Comparison of ENCODE assay signal across 27 cellular contexts in genomic region chr2:58197894-58198293, GRCh38. TPM values are rescaled to one million over a fixed set of nuclear protein-coding genes. Genes with fewer than 3 reads are reported as not detected.
DNase-seq lines count a peak whose midpoint lies in the region; ATAC-seq, FAIRE-seq and TF ChIP-seq lines count a peak whose summit lies in the region.
"Had no signal": no experiment of that assay in that cellular context is flagged by ENCODE, and none has a peak within 500 bp of the region (broad histone marks: within the 10 kb centered on the region; RNA-seq: fewer than 3 reads in every experiment).

No MANE protein-coding gene starts in this region.

- TF ChIP-seq EP300 in H1 (IDR thresholded peaks at IDR 0.05; ENCODE audit: borderline replicate concordance in 1 of 2, low read depth in 2 of 2, low read length in 2 of 2) = no peak
- TF ChIP-seq EP300 in stomach (IDR thresholded peaks at IDR 0.05) = no peak

- H3K18ac ChIP-seq in H1 (ENCODE audit: extremely low read depth, low read length) = no peak overlapping the region

- no peak for TF ChIP-seq POLR2A in H1 (IDR thresholded peaks at IDR 0.05; ENCODE audit: control extremely low read depth in 1 of 2, low read depth in 2 of 2, low read length in 2 of 2)
- no peak for TF ChIP-seq POLR2A in stomach (IDR thresholded peaks at IDR 0.05)

- no peak for TF ChIP-seq CTCF in HEK293 (tag by site-specific recombination; IDR thresholded peaks at IDR 0.05)
- TF ChIP-seq CTCF in WTC11 (IDR thresholded peaks at IDR 0.05) = no peak
- TF ChIP-seq CTCF in H1 (IDR thresholded peaks at IDR 0.05; ENCODE audit: control extremely low read depth in 1 of 3, insufficient read depth in 1 of 3, low read depth in 1 of 3, low read length in 3 of 3) = no peak
- TF ChIP-seq CTCF in stomach (IDR thresholded peaks at IDR 0.05) = no peak

- peaks cover 3% of the 10 kb centered on the region; the same call in 1 of the 2 replicates for H3K36me3 Mint-ChIP-seq in WTC11
- H3K36me3 Mint-ChIP-seq: CD8-positive, alpha-beta T cell had no signal

- H3K9me3 Mint-ChIP-seq in WTC11 = no peaks in the 10 kb centered on the region
- H3K9me3 Mint-ChIP-seq: CD4-positive, alpha-beta T cell; CD8-positive, alpha-beta T cell had no signal

- DNase-seq in GM18507 (ENCODE audit: extremely low spot score, insufficient read length, low read depth) (no peak), WTC11 (ENCODE audit: low spot score) (no peak), H1 (ENCODE audit: low read depth in 1 of 2, low spot score in 2 of 2) (no peak), DMS114 treated with DMSO at 0.1 percent for 48 hours (lab: John Stamatoyannopoulos, UW; ENCODE audit: unreplicated experiment) (no peak), NCI-H748 treated with DMSO at 0.1 percent for 48 hours (lab: John Stamatoyannopoulos, UW) (no peak), stomach (no peak)
- DNase-seq: AML-193; Caco-2; Calu3; CD4-positive, alpha-beta T cell; CD8-positive, alpha-beta T cell; DMS153; DMS53; DMS79; DND-41; EL; GDM1 had no signal

- H3K4me2 ChIP-seq in H1 (ENCODE audit: insufficient read depth in 1 of 2, low read depth in 2 of 2, low read length in 2 of 2) = no peak overlapping the region
- H3K4me2 ChIP-seq: A549; BLaER1 treated with 17β-estradiol and CSF1 and Interleukin-3, amounts not matched to agents 10 nM and 100 nM had no signal

- H2BK20ac ChIP-seq in H1 (ENCODE audit: low read length) = no peak overlapping the region

- H3K4ac ChIP-seq in H1 (replicated peaks; ENCODE audit: insufficient read length, low read depth, low read length) = no peak overlapping the region

- H3K27ac ChIP-seq in HEK293 (ENCODE audit: extremely low read depth, low read depth, low read length) (no peak overlapping the region), H1 (ENCODE audit: low read depth, low read length) (no peak overlapping the region), stomach (no peak overlapping the region)
- H3K27ac ChIP-seq: 22Rv1; A549; BLaER1 treated with 17β-estradiol and CSF1 and Interleukin-3, amounts not matched to agents 10 nM and 100 nM; C4-2B had no signal

- no peaks in the 10 kb centered on the region for H3K9me3 ChIP-seq in HEK293 (ENCODE audit: control insufficient read depth, insufficient read depth, low read depth, low read length)
- no peaks in the 10 kb centered on the region for H3K9me3 ChIP-seq in H1 (ENCODE audit: insufficient read depth in 2 of 2, low read depth in 1 of 2, low read length in 1 of 2)
- no peaks in the 10 kb centered on the region for H3K9me3 ChIP-seq in stomach
- H3K9me3 ChIP-seq: A549; BLaER1 treated with 17β-estradiol and CSF1 and Interleukin-3, amounts not matched to agents 10 nM and 100 nM; Caco-2 had no signal

- H4K20me1 ChIP-seq in H1 (replicated peaks in 1 of 2; ENCODE audit: control insufficient read depth in 1 of 2, insufficient read depth in 2 of 2, low read length in 2 of 2) = peaks cover 2% of the 10 kb centered on the region in 2 experiments
- H4K20me1 ChIP-seq: BLaER1 treated with 17β-estradiol and CSF1 and Interleukin-3, amounts not matched to agents 10 nM and 100 nM had no signal

- H3K4me1 Mint-ChIP-seq in WTC11 = no peaks in the 10 kb centered on the region
- H3K4me1 Mint-ChIP-seq: B cell had no signal

- H3K56ac ChIP-seq in H1 (replicated peaks; ENCODE audit: insufficient read length, low read depth, low read length) = peak overlapping the region; percentile 16

- TF ChIP-seq RAD21 in H1 (IDR thresholded peaks at IDR 0.05 in 1 of 2, conservative IDR thresholded peaks at IDR 0.05 in 1 of 2; ENCODE audit: low read depth in 2 of 2, low read length in 2 of 2) = no peak

- H3K79me1 ChIP-seq in H1 (ENCODE audit: low read depth, low read length) = no peaks in the 10 kb centered on the region; the same call in 1 of the 2 replicates

- CTCF ChIA-PET in HEK293 (lab: Yijun Ruan, JAX) (no interaction called here), WTC11 (lab: Charles Lee) (no interaction called here), H1 (lab: Charles Lee; ENCODE audit: partially characterized antibody) (no interaction called here)

- H3K27me3 Mint-ChIP-seq in WTC11 (ENCODE audit: low read depth) = no peaks in the 10 kb centered on the region
- H3K27me3 Mint-ChIP-seq: B cell; CD4-positive, alpha-beta T cell had no signal

- no peak overlapping the region for H2BK5ac ChIP-seq in H1 (ENCODE audit: low read depth, low read length)

- WGBS in H1 (ENCODE audit: extremely low coverage in 1 of 2, insufficient coverage in 1 of 2, insufficient read length in 1 of 2, insufficient replicate concordance in 2 of 2, low coverage in 1 of 2, low lambda C conversion rate in 2 of 2, missing lambda C conversion rate in 1 of 2), 2 experiments = 96% methylated on average over 2 of the region's 2 CpGs; no CpG with 5 or more reads in 1 of the 2 experiments
- WGBS in stomach, 5 donors = 92 to 98% (median 92%) methylated on average over 2 of the region's 2 CpGs

- no peak overlapping the region for H3K4me3 ChIP-seq in HEK293 (ENCODE audit: low read depth, low read length)
- H3K4me3 ChIP-seq in H1 (ENCODE audit: extremely low read depth in 1 of 4, insufficient read depth in 2 of 4, low read depth in 3 of 4, low read length in 4 of 4) = no peak overlapping the region
- H3K4me3 ChIP-seq in stomach = no peak overlapping the region
- H3K4me3 ChIP-seq: A549; BLaER1 treated with 17β-estradiol and CSF1 and Interleukin-3, amounts not matched to agents 10 nM and 100 nM; GM12878 had no signal

- H3K27me3 ChIP-seq in H1 (replicated peaks in 1 of 4; ENCODE audit: control insufficient read depth in 3 of 4, extremely low read depth in 1 of 4, insufficient read depth in 3 of 4, low read length in 3 of 4) (no peaks in the 10 kb centered on the region), stomach (no peaks in the 10 kb centered on the region)
- H3K27me3 ChIP-seq: BLaER1 treated with 17β-estradiol and CSF1 and Interleukin-3, amounts not matched to agents 10 nM and 100 nM had no signal

- H2BK15ac ChIP-seq in H1 (ENCODE audit: low read length) = no peak overlapping the region

- H3K9ac ChIP-seq in H1 (replicated peaks in 1 of 4; ENCODE audit: extremely low read depth in 1 of 4, low read depth in 3 of 4, low read length in 3 of 4) = no peak overlapping the region
- H3K9ac ChIP-seq: BLaER1 treated with 17β-estradiol and CSF1 and Interleukin-3, amounts not matched to agents 10 nM and 100 nM had no signal

- H3K79me2 ChIP-seq in H1 (ENCODE audit: control insufficient read depth in 1 of 2, insufficient read depth in 2 of 2, low read length in 2 of 2) = no peaks in the 10 kb centered on the region

- intact Hi-C loops in stomach (cut with DNase I; ENCODE audit: low total_unique reads) = no loop called here

- no peaks in the 10 kb centered on the region; the same call in 1 of the 2 replicates for H3K23me2 ChIP-seq in H1 (ENCODE audit: low read depth, low read length)

- H2AK5ac ChIP-seq in H1 (ENCODE audit: low read depth, low read length) = no peak overlapping the region

- peaks cover 20 to 43% of the 10 kb centered on the region in 2 experiments for H3K36me3 ChIP-seq in HEK293 (ENCODE audit: control insufficient read depth in 2 of 2, insufficient read depth in 1 of 2, low read length in 2 of 2)
- H3K36me3 ChIP-seq in H1 (ENCODE audit: control insufficient read depth in 2 of 4, insufficient read depth in 4 of 4, low read length in 3 of 4) = peaks cover 0 to 51% (median 5%) of the 10 kb centered on the region in 4 experiments; a peak in 4 of 8 replicates
- H3K36me3 ChIP-seq in stomach = peaks cover 0 to 21% (median 10%) of the 10 kb centered on the region in 4 donors

- peak; percentile 35 for FAIRE-seq in GM18507 (lab: Jason Lieb, UNC)
- FAIRE-seq in H1 (lab: Jason Lieb, UNC) = no peak
- FAIRE-seq: A549, D721Med, GM12892 had no signal

- no peak overlapping the region for H2BK120ac ChIP-seq in H1 (replicated peaks; ENCODE audit: low read depth, low read length)

- H3K23ac ChIP-seq in H1 (ENCODE audit: insufficient read length) = no peak overlapping the region

- H2BK12ac ChIP-seq in H1 (ENCODE audit: low read depth, low read length) = no peak overlapping the region

- H3K4me1 ChIP-seq in HEK293 (ENCODE audit: control insufficient read depth, insufficient read depth, low read length) (no peaks in the 10 kb centered on the region), H1 (replicated peaks in 1 of 4; ENCODE audit: control insufficient read depth in 3 of 4, insufficient read depth in 4 of 4, low read length in 3 of 4) (no peaks in the 10 kb centered on the region), stomach (no peaks in the 10 kb centered on the region)
- H3K4me1 ChIP-seq: BLaER1 treated with 17β-estradiol and CSF1 and Interleukin-3, amounts not matched to agents 10 nM and 100 nM; Caco-2 had no signal

- no peak overlapping the region for H3K14ac ChIP-seq in H1 (ENCODE audit: insufficient read length)

- no peak overlapping the region for H4K5ac ChIP-seq in H1 (ENCODE audit: insufficient read length, low read depth, low read length)

- H2AFZ ChIP-seq in H1 (ENCODE audit: low read length) = no peak overlapping the region

- no peak overlapping the region for H4K91ac ChIP-seq in H1 (replicated peaks; ENCODE audit: insufficient read length, low read length)

- POLR2A ChIA-PET in HEK293 (lab: Yijun Ruan, JAX) = no interaction called here
- POLR2A ChIA-PET in WTC11 (lab: Charles Lee) = no interaction called here
- POLR2A ChIA-PET in H1 (lab: Charles Lee; ENCODE audit: partially characterized antibody) = no interaction called here

- H3K27ac Mint-ChIP-seq in WTC11 = peak overlapping the region; percentile 28
- H3K27ac Mint-ChIP-seq: B cell; CD4-positive, alpha-beta T cell; CD8-positive, alpha-beta T cell had no signal

- no peak overlapping the region for H4K8ac ChIP-seq in H1 (ENCODE audit: extremely low read depth, insufficient read depth, low read length)

- ATAC-seq in WTC11 (no peak), HG02763 (IDR thresholded peaks at IDR 0.05; ENCODE audit: unreplicated experiment) (no peak)
- ATAC-seq: A549; CD8-positive, alpha-beta T cell; GM12878 had no signal

- no peak overlapping the region for H3K4me3 Mint-ChIP-seq in WTC11
- H3K4me3 Mint-ChIP-seq: B cell; CD4-positive, alpha-beta T cell; CD8-positive, alpha-beta T cell had no signal

TF ChIP-seq in HEK293, 187 proteins besides CTCF, POLR2A, EP300 and RAD21 (continues in another document):
- TF ChIP-seq ZNF423 (tag by site-specific recombination; IDR thresholded peaks at IDR 0.05) = no peak

TF ChIP-seq in H1, 55 proteins besides CTCF, POLR2A, EP300 and RAD21 (continues in another document):
- TF ChIP-seq SUZ12 (IDR thresholded peaks at IDR 0.05; ENCODE audit: low read length) = no peak

RNA-seq across cellular contexts. Expression of gene FANCL, which starts 43.2 kb away (rescaled TPM):
- total RNA-seq in WTC11 (2021) (38.8 to 44.4 TPM (median 41.5 TPM) in 3 replicates), stomach (100 to 1,000 TPM in 1 of 5 donors, 10 to 100 TPM in 3, 1 to 10 TPM in 1; 4.9 to 275 (median 63.0) TPM)
- total RNA-seq in H1 (2021; fragmentation: NEBNext Ultra II Directional; extraction: Animal tissue kit (Norgen Biotek cat#: 25700)) = 53.4 and 55.9 TPM in 2 replicates
- polyA plus RNA-seq in H1 (2011; rRNA removed) (16.9 and 38.7 TPM in 2 replicates), stomach (10 to 100 TPM in 2 of 3 donors, 1 to 10 TPM in 1; 6.3 to 20.5 (median 11.4) TPM)
- polyA plus RNA-seq in H1 (2011; cell fraction: cytosol; rRNA removed) = 46.2 TPM
- 23.4 TPM for polyA plus RNA-seq in H1 (2011; cell fraction: nucleus; rRNA removed)
- polyA plus RNA-seq in H1 (2012, experiment 1 of 2) = 43.1 to 81.2 TPM (median 49.5 TPM) in 4 replicates
- polyA plus RNA-seq in H1 (2012, experiment 2 of 2) = 7.4 TPM
- 38.3 TPM for polyA plus RNA-seq in H1 (2013, experiment 1 of 2)
- polyA plus RNA-seq in H1 (2013, experiment 2 of 2) = 39.2 TPM
- polyA minus RNA-seq in H1 (2011; rRNA and poly(A)+ RNA removed) = 49.0 and 66.1 TPM in 2 replicates
- polyA minus RNA-seq in H1 (2011; cell fraction: cytosol; rRNA and poly(A)+ RNA removed) = 35.5 TPM
- 85.6 TPM for polyA minus RNA-seq in H1 (2011; cell fraction: nucleus; rRNA and poly(A)+ RNA removed)
